Comparison of ENCODE assay signal across 21 cellular contexts in the genomic region with DNA sequence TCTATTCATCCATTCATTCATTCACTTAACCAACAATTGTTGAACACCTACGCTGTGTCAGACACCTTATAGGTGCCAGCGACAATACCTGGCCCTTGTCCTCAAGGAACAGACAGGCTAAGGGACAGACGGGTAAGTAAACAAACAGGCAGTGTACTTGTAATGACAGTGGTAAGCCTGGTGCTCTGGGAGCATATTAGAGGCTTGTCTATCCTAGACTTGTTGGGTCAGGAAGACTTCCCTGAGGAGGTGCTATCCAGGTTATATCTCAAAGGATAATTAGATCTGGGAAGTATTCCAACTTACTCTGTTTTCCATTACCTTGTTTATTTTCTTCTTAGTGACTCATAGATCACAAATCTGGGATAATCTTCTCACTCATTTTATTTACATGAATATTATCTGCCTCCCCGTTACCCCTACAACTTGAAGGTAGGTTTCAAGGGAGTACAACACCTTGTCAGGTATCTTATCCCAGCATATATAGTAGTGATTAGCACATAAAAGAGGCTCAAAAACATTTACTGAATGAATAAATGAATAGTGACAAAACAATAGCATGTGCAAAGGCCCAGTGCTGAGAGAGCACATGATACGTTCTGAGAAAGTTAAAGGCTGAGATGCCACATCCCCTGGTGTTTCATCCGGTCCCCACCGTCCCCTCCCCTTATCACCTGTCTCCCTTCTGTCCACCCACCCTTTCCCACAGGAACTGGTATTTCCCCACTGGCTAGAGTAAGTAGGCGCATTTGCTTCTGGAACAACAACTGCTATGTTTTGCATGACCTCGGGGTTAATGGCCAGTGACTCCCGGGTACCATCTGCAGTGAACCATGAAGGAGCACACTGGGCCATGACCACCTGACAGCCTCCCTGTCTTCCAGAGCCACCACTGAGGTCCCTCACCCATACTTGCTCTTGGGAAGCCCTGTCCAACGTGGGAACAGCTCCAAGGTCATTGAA.
DNase-seq lines count a peak whose midpoint lies in the region; ATAC-seq and TF ChIP-seq lines count a peak whose summit lies in the region.
"Had no signal": no experiment of that assay in that cellular context is flagged by ENCODE, and none has a peak within 500 bp of the region (broad histone marks: within the 10 kb centered on the region; RNA-seq: fewer than 3 reads in every experiment).

No MANE protein-coding gene starts in this region.

- TF ChIP-seq CTCF in LNCaP clone FGC (IDR thresholded peaks at IDR 0.05; ENCODE audit: control insufficient read depth, extremely low read depth, insufficient read depth), result no peak
- TF ChIP-seq CTCF in RWPE2 (IDR thresholded peaks at IDR 0.05; ENCODE audit: poor library complexity, severe bottlenecking), result no peak
- TF ChIP-seq CTCF in adrenal gland (IDR thresholded peaks at IDR 0.05), result no peak

- H3K27me3 ChIP-seq in RWPE2 (ENCODE audit: insufficient read depth, poor library complexity, severe bottlenecking), result peaks cover 12% of the 10 kb centered on the region
- no peaks in the 10 kb centered on the region for H3K27me3 ChIP-seq in naive thymus-derived CD4-positive, alpha-beta T cell (ENCODE audit: control insufficient read depth in 2 of 2, insufficient read depth in 2 of 2, low read length in 2 of 2)
- no peaks in the 10 kb centered on the region for H3K27me3 ChIP-seq in adrenal gland
- H3K27me3 ChIP-seq: tibial nerve had no signal

- DNase-seq in DMS53 (lab: John Stamatoyannopoulos, UW) (peak; percentile 55), LNCaP clone FGC (ENCODE audit: low read depth) (peak; percentile 39), RWPE2 (ENCODE audit: low spot score) (no peak), kidney tubule cell (ENCODE audit: low spot score) (peak; percentile 7), NCI-H345 treated with DMSO at 0.1 percent for 48 hours (lab: John Stamatoyannopoulos, UW; ENCODE audit: unreplicated experiment) (no peak), SHP77 treated with DMSO at 0.1 percent for 48 hours (lab: John Stamatoyannopoulos, UW) (no peak), adrenal gland (no peak)
- no peak for DNase-seq in naive thymus-derived CD4-positive, alpha-beta T cell
- DNase-seq: activated CD4-positive, alpha-beta memory T cell treated with anti-CD3 and anti-CD28 coated beads for 36 hours; activated effector memory CD4-positive, alpha-beta T cell treated with Interleukin-2 at 50 U/mL for 16 hours; CD8-positive, alpha-beta memory T cell; left colon; mesendoderm; naive thymus-derived CD8-positive, alpha-beta T cell; NCI-H187; right cardiac atrium; RPMI8226; stimulated activated naive CD8-positive, alpha-beta T cell treated with anti-CD3 and anti-CD28 coated beads, Interleukin-15, amount 100 ng/mL, for 72 hours had no signal

- 0 out of 3 replicates have a peak, but pooled peaks have one; percentile 21 for ATAC-seq in RWPE2 (ENCODE audit: low read depth)
- no peak for ATAC-seq in naive thymus-derived CD4-positive, alpha-beta T cell
- ATAC-seq: left colon; naive thymus-derived CD8-positive, alpha-beta T cell; stimulated activated naive CD8-positive, alpha-beta T cell treated with anti-CD3 and anti-CD28 coated beads, Interleukin-15, amount 100 ng/mL, for 72 hours had no signal

- no peak overlapping the region for H3K4me3 ChIP-seq in LNCaP clone FGC (ENCODE audit: low read depth, low read length)
- H3K4me3 ChIP-seq in RWPE2 (ENCODE audit: severe bottlenecking), result no peak overlapping the region
- no peak overlapping the region for H3K4me3 ChIP-seq in naive thymus-derived CD4-positive, alpha-beta T cell (ENCODE audit: low read length)
- no peak overlapping the region for H3K4me3 ChIP-seq in adrenal gland
- H3K4me3 ChIP-seq: coronary artery, tibial nerve had no signal

- no peaks in the 10 kb centered on the region for H3K4me1 ChIP-seq in RWPE2 (ENCODE audit: insufficient read depth, poor library complexity, severe bottlenecking)
- H3K4me1 ChIP-seq in naive thymus-derived CD4-positive, alpha-beta T cell (ENCODE audit: control insufficient read depth in 2 of 2, insufficient read depth in 2 of 2, low read length in 2 of 2), result peaks cover 0 to 3% of the 10 kb centered on the region in 2 donors
- peaks cover 0 to 3% of the 10 kb centered on the region in 2 donors for H3K4me1 ChIP-seq in adrenal gland (replicated peaks in 1 of 2)

- H3K36me3 Mint-ChIP-seq in naive thymus-derived CD4-positive, alpha-beta T cell, result no peaks in the 10 kb centered on the region
- H3K36me3 Mint-ChIP-seq: activated CD4-positive, alpha-beta memory T cell treated with anti-CD3 and anti-CD28 coated beads for 36 hours; naive thymus-derived CD8-positive, alpha-beta T cell had no signal

- 80 to 86% (median 81%) methylated on average over 9 to 11 of the region's 11 CpGs for WGBS in adrenal gland, 4 donors

- POLR2A ChIA-PET in naive thymus-derived CD4-positive, alpha-beta T cell (lab: Charles Lee), result no interaction called here

- TF ChIP-seq POLR2A in adrenal gland (IDR thresholded peaks at IDR 0.05), result no peak

- CTCF ChIA-PET in naive thymus-derived CD4-positive, alpha-beta T cell (lab: Charles Lee), result no interaction called here

- H3K36me3 ChIP-seq in RWPE2 (ENCODE audit: low read depth), result no peaks in the 10 kb centered on the region
- no peaks in the 10 kb centered on the region for H3K36me3 ChIP-seq in naive thymus-derived CD4-positive, alpha-beta T cell (ENCODE audit: control insufficient read depth in 2 of 3, insufficient read depth in 3 of 3, low read length in 3 of 3)
- no peaks in the 10 kb centered on the region for H3K36me3 ChIP-seq in adrenal gland (replicated peaks in 1 of 2)
- H3K36me3 ChIP-seq: tibial nerve had no signal

- H3K9me3 ChIP-seq in RWPE2 (ENCODE audit: severe bottlenecking), result no peaks in the 10 kb centered on the region
- no peaks in the 10 kb centered on the region for H3K9me3 ChIP-seq in naive thymus-derived CD4-positive, alpha-beta T cell (ENCODE audit: control insufficient read depth in 2 of 3, low read length in 3 of 3)
- no peaks in the 10 kb centered on the region for H3K9me3 ChIP-seq in adrenal gland (replicated peaks in 1 of 3)
- H3K9me3 ChIP-seq: tibial nerve had no signal

- no peak overlapping the region for H3K27ac Mint-ChIP-seq in naive thymus-derived CD4-positive, alpha-beta T cell
- H3K27ac Mint-ChIP-seq: activated CD4-positive, alpha-beta memory T cell treated with anti-CD3 and anti-CD28 coated beads for 36 hours; CD8-positive, alpha-beta memory T cell; naive thymus-derived CD8-positive, alpha-beta T cell; stimulated activated naive CD8-positive, alpha-beta T cell treated with anti-CD3 and anti-CD28 coated beads, Interleukin-15, amount 100 ng/mL, for 72 hours had no signal

- peaks cover 0 to 2% (median 0%) of the 10 kb centered on the region in 11 donors for H3K9me3 Mint-ChIP-seq in naive thymus-derived CD4-positive, alpha-beta T cell
- H3K9me3 Mint-ChIP-seq: activated CD4-positive, alpha-beta memory T cell treated with anti-CD3 and anti-CD28 coated beads for 36 hours had no signal

- no peak overlapping the region for H3K4me3 Mint-ChIP-seq in naive thymus-derived CD4-positive, alpha-beta T cell
- H3K4me3 Mint-ChIP-seq: activated CD4-positive, alpha-beta memory T cell treated with anti-CD3 and anti-CD28 coated beads for 36 hours; naive thymus-derived CD8-positive, alpha-beta T cell; stimulated activated naive CD8-positive, alpha-beta T cell treated with anti-CD3 and anti-CD28 coated beads, Interleukin-15, amount 100 ng/mL, for 72 hours had no signal

- peaks cover 0 to 10% (median 0%) of the 10 kb centered on the region in 7 donors for H3K4me1 Mint-ChIP-seq in naive thymus-derived CD4-positive, alpha-beta T cell

- no peak overlapping the region for H3K27ac ChIP-seq in RWPE2 (ENCODE audit: poor library complexity, severe bottlenecking)
- H3K27ac ChIP-seq in naive thymus-derived CD4-positive, alpha-beta T cell (ENCODE audit: low read depth, low read length), result no peak overlapping the region
- no peak overlapping the region for H3K27ac ChIP-seq in adrenal gland
- H3K27ac ChIP-seq: coronary artery, parathyroid adenoma had no signal

- H3K27me3 Mint-ChIP-seq in naive thymus-derived CD4-positive, alpha-beta T cell, result peaks cover 0 to 2% (median 0%) of the 10 kb centered on the region in 5 donors
- H3K27me3 Mint-ChIP-seq: activated CD4-positive, alpha-beta memory T cell treated with anti-CD3 and anti-CD28 coated beads for 36 hours; CD8-positive, alpha-beta memory T cell had no signal

- intact Hi-C loops in naive thymus-derived CD4-positive, alpha-beta T cell (cut with micrococcal nuclease), result no loop called here
- intact Hi-C loops in adrenal gland (cut with DNase I), result no loop called here

Comparison
In these comparisons a context has a peak if more than half of its experiments do, and no peak if none do; other contexts are left out.
1. DNase-seq: peak in DMS53 (single experiment), LNCaP clone FGC (single experiment) and kidney tubule cell (single experiment); none in RWPE2 (single experiment), NCI-H345 treated with DMSO at 0.1 percent for 48 hours (single experiment), naive thymus-derived CD4-positive, alpha-beta T cell (0 of 9), SHP77 treated with DMSO at 0.1 percent for 48 hours (single experiment) and adrenal gland (0 of 7).